ENCODE assay signal across 13 cellular contexts in genomic region chr1:158246650-158247049, GRCh38. TPM values are rescaled to one million over a fixed set of nuclear protein-coding genes. Genes with fewer than 3 reads are reported as not detected.
DNase-seq lines count a peak whose midpoint lies in the region; ATAC-seq and TF ChIP-seq lines count a peak whose summit lies in the region.
"Had no signal": no experiment of that assay in that cellular context is flagged by ENCODE, and none has a peak within 500 bp of the region (broad histone marks: within the 10 kb centered on the region; RNA-seq: fewer than 3 reads in every experiment).

No MANE protein-coding gene starts in this region.

- no peaks in the 10 kb centered on the region for H3K4me1 ChIP-seq in foreskin keratinocyte
- H3K4me1 ChIP-seq: parathyroid adenoma had no signal

- DNase-seq in DMS53 (lab: John Stamatoyannopoulos, UW) = peak; percentile 58
- DNase-seq in NCI-H1105 (lab: John Stamatoyannopoulos, UW) = peak; percentile 53
- DNase-seq in foreskin keratinocyte = peak; percentile 8 to 26
- DNase-seq in activated T-cell treated with anti-CD3 and anti-CD28 coated beads, Interleukin-2, amount 50 U/mL, for 48 hours = no peak
- DNase-seq in SHP77 (lab: John Stamatoyannopoulos, UW) = no peak
- DNase-seq: activated T-cell treated with anti-CD3 and anti-CD28 coated beads, Interleukin-2, amount 50 U/mL, for 4 hours; CD8-positive, alpha-beta memory T cell; hypothalamus had no signal

- no peak overlapping the region for H3K27ac ChIP-seq in foreskin keratinocyte
- H3K27ac ChIP-seq: HL-60, parathyroid adenoma had no signal

- ATAC-seq in foreskin keratinocyte (peak; percentile 28), HG03520 (IDR thresholded peaks at IDR 0.05; ENCODE audit: unreplicated experiment) (no peak), GM18498 (IDR thresholded peaks at IDR 0.05; ENCODE audit: unreplicated experiment) (no peak)
- ATAC-seq: activated T-cell treated with anti-CD3 and anti-CD28 coated beads, Interleukin-2, amount 50 U/mL, for 4 hours had no signal

- TF ChIP-seq CTCF in GM12873 (IDR thresholded peaks at IDR 0.05; ENCODE audit: insufficient read depth, low read depth, low read length, missing control alignments) (peak; percentile 27), foreskin keratinocyte (conservative IDR thresholded peaks at IDR 0.05) (peak; percentile 44)

- H3K27me3 ChIP-seq in foreskin keratinocyte = peaks cover 7% of the 10 kb centered on the region

RNA-seq across cellular contexts. Expression of gene CD1A, which starts 7.6 kb away (rescaled TPM):
- total RNA-seq in foreskin keratinocyte = not detected in 2 replicates
- polyA plus RNA-seq in foreskin keratinocyte = not detected in 2 replicates
- total RNA-seq: activated T-cell treated with anti-CD3 and anti-CD28 coated beads, Interleukin-2, amount 50 U/mL, for 4 hours had no signal
- polyA plus RNA-seq: CD8-positive, alpha-beta memory T cell had no signal

RNA-seq across cellular contexts. Expression of gene CD1C, which starts 43.1 kb away (rescaled TPM):
- total RNA-seq in foreskin keratinocyte = not detected in 2 replicates
- polyA plus RNA-seq in foreskin keratinocyte = not detected in 2 replicates
- polyA plus RNA-seq: CD8-positive, alpha-beta memory T cell had no signal

Comparison
In these comparisons a context has a peak if more than half of its experiments do, and no peak if none do; other contexts are left out.
1. DNase-seq: peak in DMS53 (single experiment), NCI-H1105 (single experiment) and foreskin keratinocyte (2 of 2); none in activated T-cell treated with anti-CD3 and anti-CD28 coated beads, Interleukin-2, amount 50 U/mL, for 48 hours (0 of 2) and SHP77 (0 of 2).